ENCODE assay signal across 8 cellular contexts in genomic region chr1:109193653-109194590, GRCh38. TPM values are rescaled to one million over a fixed set of nuclear protein-coding genes. Genes with fewer than 3 reads are reported as not detected.
DNase-seq lines count a peak whose midpoint lies in the region; ATAC-seq and TF ChIP-seq lines count a peak whose summit lies in the region.

No MANE protein-coding gene starts in this region.

- H3K4me3 Mint-ChIP-seq in T-cell (no peak overlapping the region), mesothelial cell of epicardium (no peak overlapping the region)

- peak overlapping the region; percentile 2 for H2BK15ac ChIP-seq in mesenchymal stem cell (ENCODE audit: low read depth, poor library complexity, severe bottlenecking)

- no peaks in the 10 kb centered on the region for H3K9me3 ChIP-seq in body of pancreas
- no peaks in the 10 kb centered on the region for H3K9me3 ChIP-seq in mesenchymal stem cell (ENCODE audit: control insufficient read depth, low read length)
- no peaks in the 10 kb centered on the region for H3K9me3 ChIP-seq in transverse colon

- POLR2A ChIA-PET in T-cell (lab: Charles Lee), result no interaction called here

- no peaks in the 10 kb centered on the region for H3K36me3 ChIP-seq in body of pancreas (replicated peaks in 1 of 2; ENCODE audit: insufficient read depth in 1 of 2, low read depth in 2 of 2)
- no peaks in the 10 kb centered on the region for H3K36me3 ChIP-seq in mesenchymal stem cell (ENCODE audit: control insufficient read depth in 1 of 2, insufficient read depth in 2 of 2, low read depth in 1 of 2, low read length in 2 of 2)
- H3K36me3 ChIP-seq in transverse colon, result no peaks in the 10 kb centered on the region

- H3K27ac Mint-ChIP-seq in T-cell (no peak overlapping the region), mesothelial cell of epicardium (no peak overlapping the region)

- H3K4me1 Mint-ChIP-seq in T-cell (peaks cover under 1 to 5% (median 2%) of the 10 kb centered on the region in 3 donors), mesothelial cell of epicardium (peaks cover 13% of the 10 kb centered on the region)

- peak overlapping the region; percentile 13 for H4K8ac ChIP-seq in mesenchymal stem cell (ENCODE audit: low read length)

- no peak overlapping the region for H2AK5ac ChIP-seq in mesenchymal stem cell (ENCODE audit: low read length, severe bottlenecking)

- CTCF ChIA-PET in T-cell (lab: Charles Lee), result interaction anchor here in 1 of 2 donors (0.7 kb wide), 1 partner anchor 1706 kb away, joined by 5 read pairs; no protein-coding TSS in a partner anchor

- H4K91ac ChIP-seq in mesenchymal stem cell (ENCODE audit: low read length), result no peak overlapping the region

- no peak overlapping the region for H3K18ac ChIP-seq in mesenchymal stem cell (ENCODE audit: low read depth in 1 of 2, low read length in 2 of 2)

- no peak overlapping the region for H3K9ac ChIP-seq in mesenchymal stem cell (ENCODE audit: low read length)

- no peaks in the 10 kb centered on the region for H3K9me3 Mint-ChIP-seq in T-cell
- H3K9me3 Mint-ChIP-seq in mesothelial cell of epicardium, result no peaks in the 10 kb centered on the region

- peaks cover 25% of the 10 kb centered on the region for H3K4me1 ChIP-seq in body of pancreas
- H3K4me1 ChIP-seq in mesenchymal stem cell (ENCODE audit: control insufficient read depth, insufficient read depth, low read depth, low read length), result peaks cover 12% of the 10 kb centered on the region
- H3K4me1 ChIP-seq in transverse colon, result peaks cover 0 to 4% (median 0%) of the 10 kb centered on the region in 4 donors

- peaks cover 26% of the 10 kb centered on the region for H3K36me3 Mint-ChIP-seq in T-cell
- no peaks in the 10 kb centered on the region for H3K36me3 Mint-ChIP-seq in mesothelial cell of epicardium

- ATAC-seq in T-cell (replicated peaks in 1 of 4) (peak; percentile 35 to 55 (median 54)), body of pancreas (peak; percentile 65)

- H3K27me3 ChIP-seq in body of pancreas (no peaks in the 10 kb centered on the region), mesenchymal stem cell (ENCODE audit: control insufficient read depth in 1 of 2, insufficient read depth in 1 of 2, low read length in 2 of 2) (no peaks in the 10 kb centered on the region), transverse colon (no peaks in the 10 kb centered on the region)

- WGBS in body of pancreas, 2 donors, result 38 to 40% methylated on average over 14 of the region's 14 CpGs
- WGBS in mesenchymal stem cell, result 67% methylated on average over 14 of the region's 14 CpGs
- 41 to 45% methylated on average over 12 to 14 of the region's 14 CpGs for WGBS in transverse colon (ENCODE audit: low coverage in 1 of 2), 2 donors

- TF ChIP-seq CTCF in body of pancreas (IDR thresholded peaks at IDR 0.05), result peak; percentile 47 to 82 (median 75)
- peak; percentile 55 to 75 (median 62) for TF ChIP-seq CTCF in transverse colon (IDR thresholded peaks at IDR 0.05)
- no peak for TF ChIP-seq CTCF in mesothelial cell of epicardium (IDR thresholded peaks at IDR 0.05; ENCODE audit: unreplicated experiment)

- peak; percentile 9 to 40 for DNase-seq in NCI-H2081 (lab: John Stamatoyannopoulos, UW)
- DNase-seq in NCI-H2081 treated with DMSO at 0.1 percent for 48 hours (lab: John Stamatoyannopoulos, UW), result no peak
- peak; percentile 63 for DNase-seq in HuH-7.5 (ENCODE audit: low spot score)
- DNase-seq in T-cell, result peak in 28 of 34 experiments; percentile 7 to 52 (median 32)
- DNase-seq in body of pancreas, result peak; percentile 41 to 65 (median 53)
- DNase-seq in mesenchymal stem cell, result peak; percentile 39
- peak; percentile 67 for DNase-seq in transverse colon
- DNase-seq in mesothelial cell of epicardium (ENCODE audit: low spot score in 2 of 2, unreplicated experiment in 2 of 2), result no peak

- no peaks in the 10 kb centered on the region for H3K27me3 Mint-ChIP-seq in T-cell
- H3K27me3 Mint-ChIP-seq in mesothelial cell of epicardium (ENCODE audit: low read depth), result no peaks in the 10 kb centered on the region

- H2BK120ac ChIP-seq in mesenchymal stem cell (ENCODE audit: low read depth, low read length), result no peak overlapping the region

- H3K4ac ChIP-seq in mesenchymal stem cell (ENCODE audit: low read depth in 1 of 2, low read length in 2 of 2), result peak overlapping the region; percentile 5 to 7

- no peak overlapping the region for H2BK12ac ChIP-seq in mesenchymal stem cell (ENCODE audit: low read length in 2 of 2)

- no peak for TF ChIP-seq POLR2A in body of pancreas (IDR thresholded peaks at IDR 0.05)
- no peak for TF ChIP-seq POLR2A in transverse colon (IDR thresholded peaks at IDR 0.05)

- no peak overlapping the region for H2AFZ ChIP-seq in mesenchymal stem cell (ENCODE audit: low read depth, low read length)

- intact Hi-C loops in body of pancreas (cut with DNase I), result loop anchor here (10.0 kb wide), 1 partner anchor 89 kb away; no protein-coding TSS in a partner anchor
- intact Hi-C loops in transverse colon (cut with DNase I; ENCODE audit: low total_unique reads), result no loop called here

- no peak overlapping the region for H3K4me2 ChIP-seq in mesenchymal stem cell (ENCODE audit: low read length, poor library complexity, severe bottlenecking)

- H3K27ac ChIP-seq in body of pancreas, result no peak overlapping the region
- no peak overlapping the region for H3K27ac ChIP-seq in mesenchymal stem cell (ENCODE audit: low read length, poor library complexity, severe bottlenecking)
- no peak overlapping the region for H3K27ac ChIP-seq in transverse colon

- TF ChIP-seq EP300 in transverse colon (IDR thresholded peaks at IDR 0.05; ENCODE audit: low read depth), result no peak

- H3K14ac ChIP-seq in mesenchymal stem cell (ENCODE audit: low read length in 2 of 2), result no peak overlapping the region

- no peak overlapping the region for H2BK5ac ChIP-seq in mesenchymal stem cell (ENCODE audit: low read depth, low read length, poor library complexity, severe bottlenecking)

- H3K4me3 ChIP-seq in body of pancreas, result no peak overlapping the region
- H3K4me3 ChIP-seq in mesenchymal stem cell (ENCODE audit: insufficient read depth in 1 of 2, low read depth in 1 of 2, low read length in 2 of 2), result no peak overlapping the region
- H3K4me3 ChIP-seq in transverse colon, result no peak overlapping the region

- no peaks in the 10 kb centered on the region for H3K79me1 ChIP-seq in mesenchymal stem cell (replicated peaks; ENCODE audit: low read length, poor library complexity, severe bottlenecking)

- in situ Hi-C loops in transverse colon (cut with MboI; ENCODE audit: low pct_ligation_motif_present in 1 of 4, low pct_unique_long_range_greater_than_20kb in 1 of 4, low sequenced_read_pairs in 3 of 4), result no loop called here

- H3K23ac ChIP-seq in mesenchymal stem cell (ENCODE audit: low read length in 2 of 2), result no peak overlapping the region

RNA-seq across cellular contexts. Expression of gene SARS1, which starts 19.8 kb away (rescaled TPM):
- total RNA-seq in T-cell (100 to 1,000 TPM; 106 to 192 (median 173) TPM), body of pancreas (100 to 1,000 TPM in 1 of 2 donors, 10 to 100 TPM in 1; 65.3 to 123 TPM), transverse colon (100 to 1,000 TPM in 3 of 4 donors, 10 to 100 TPM in 1; 79.4 to 150 (median 125) TPM), mesothelial cell of epicardium (99.0 to 104 TPM (median 99.4 TPM) in 3 replicates)
- 210 TPM for polyA plus RNA-seq in mesenchymal stem cell (2013, experiment 1 of 2)
- polyA plus RNA-seq in mesenchymal stem cell (2013, experiment 2 of 2), result 208 TPM

RNA-seq across cellular contexts. Expression of gene CELSR2, which starts 55.4 kb away (rescaled TPM):
- 1 to 10 TPM; 4.1 to 5.3 (median 4.7) TPM for total RNA-seq in T-cell
- total RNA-seq in body of pancreas, result 1 to 10 TPM; 7.3 to 7.5 TPM
- polyA plus RNA-seq in mesenchymal stem cell (2013, experiment 1 of 2), result 1.0 TPM
- 0.93 TPM for polyA plus RNA-seq in mesenchymal stem cell (2013, experiment 2 of 2)
- 1 to 10 TPM; 1.8 to 3.7 (median 3.2) TPM for total RNA-seq in transverse colon
- 24.9 to 27.1 TPM (median 25.0 TPM) in 3 replicates for total RNA-seq in mesothelial cell of epicardium

Comparison
In these comparisons a context has a peak if more than half of its experiments do, and no peak if none do; other contexts are left out.
1. DNase-seq: peak in NCI-H2081 (2 of 2), HuH-7.5 (single experiment), T-cell (28 of 34), body of pancreas (4 of 4), mesenchymal stem cell (single experiment) and transverse colon (single experiment); none in NCI-H2081 treated with DMSO at 0.1 percent for 48 hours (single experiment) and mesothelial cell of epicardium (0 of 2).